26 cellular contexts compared by ENCODE assay signal in the genomic region with DNA sequence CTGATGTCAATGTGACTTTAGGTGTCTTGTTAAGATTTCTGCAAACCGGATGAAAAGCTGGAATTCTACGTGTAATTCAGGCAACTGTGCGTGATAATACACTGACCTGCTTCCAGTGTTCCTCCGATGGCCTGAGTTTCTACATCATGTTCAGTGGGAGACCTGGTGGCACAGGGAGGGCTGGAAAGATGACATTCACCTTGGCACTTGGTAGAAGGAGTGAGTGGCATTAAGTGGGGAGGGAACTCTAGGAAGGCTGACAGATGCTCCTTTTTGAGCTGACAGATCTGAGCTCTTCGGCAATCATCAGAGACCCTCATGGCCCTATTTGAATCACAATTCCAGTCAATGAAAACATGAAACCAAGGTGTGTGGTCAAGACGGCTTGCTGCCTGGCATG.
"Had no signal": no experiment of that assay in that cellular context is flagged by ENCODE, and none has a peak within 500 bp of the region (broad histone marks: within the 10 kb centered on the region; RNA-seq: fewer than 3 reads in every experiment).

No MANE protein-coding gene starts in this region.

- ATAC-seq: stimulated activated effector memory CD8-positive, alpha-beta T cell treated with anti-CD3 and anti-CD28 coated beads, Interleukin-12 subunit alpha, Interleukin-12 subunit beta, amount 100 ng/mL, for 72 hours; stimulated activated memory B cell treated with anti-CD40 and anti-IgM and Interleukin-4, amounts not matched to agents 10 μg/mL and 1 μg/mL and 100 μg/mL, for 72 hours; stimulated activated naive B cell treated with anti-CD40 and anti-IgM and Interleukin-4, amounts not matched to agents 10 μg/mL and 1 μg/mL and 100 μg/mL, for 72 hours; stimulated activated naive CD8-positive, alpha-beta T cell treated with anti-CD3 and anti-CD28 coated beads, Interleukin-15, amount 100 ng/mL, for 72 hours; stimulated activated naive CD8-positive, alpha-beta T cell treated with anti-CD3 and anti-CD28 coated beads, Interleukin-15, Interleukin-2, amounts not matched to agents 100 U/mL and 50 U/mL, for 24 hours; upper lobe of right lung had no signal

- FAIRE-seq: urothelium cell line had no signal

- DNase-seq: stimulated activated CD4-positive, alpha-beta T cell treated with anti-CD3 and anti-CD28 coated beads, Interleukin-2, amount 100 ng/mL, for 48 hours; stimulated activated CD4-positive, alpha-beta T cell treated with anti-CD3 and anti-CD28 coated beads, Interleukin-4, amount 100 ng/mL, for 1 hour; stimulated activated CD4-positive, alpha-beta T cell treated with anti-CD3 and anti-CD28 coated beads, Interleukin-4, amount 100 ng/mL, for 24 hours; stimulated activated CD4-positive, alpha-beta T cell treated with anti-CD3 and anti-CD28 coated beads, Interleukin-4, amount 100 ng/mL, for 4 hours; stimulated activated CD8-positive, alpha-beta memory T cell treated with anti-CD3 and anti-CD28 coated beads, Interleukin-4, amount 100 ng/mL, for 48 hours; stimulated activated naive B cell treated with anti-CD40 and anti-IgM and Interleukin-4, amounts not matched to agents 10 μg/mL and 1 μg/mL and 100 μg/mL, for 72 hours; stimulated activated naive CD4-positive, alpha-beta T cell; stimulated activated naive CD4-positive, alpha-beta T cell treated with Interleukin-2 at 50 U/mL for 16 hours; stimulated activated naive CD8-positive, alpha-beta T cell treated with anti-CD3 and anti-CD28 coated beads, Interleukin-15, amount 100 ng/mL, for 72 hours; stimulated activated naive CD8-positive, alpha-beta T cell treated with anti-CD3 and anti-CD28 coated beads, Interleukin-15, Interleukin-2, amounts not matched to agents 100 U/mL and 50 U/mL, for 24 hours; stomach; testis; thyroid gland; tibial artery; transverse colon; trophoblast cell; upper lobe of left lung; upper lobe of right lung; uterus had no signal

- H3K36me3 ChIP-seq: stomach, suprapubic skin, thoracic aorta, thyroid gland, tibial artery, tibial nerve, transverse colon, upper lobe of left lung, upper lobe of right lung, uterus, vagina had no signal

- H3K4me3 ChIP-seq: stomach, suprapubic skin, testis, thoracic aorta, thyroid gland, tibial artery, tibial nerve, transverse colon, upper lobe of left lung, upper lobe of right lung, uterus, vagina had no signal

- H3K27me3 ChIP-seq: testis had no signal
